8 cellular contexts compared by ENCODE assay signal in the genomic region with DNA sequence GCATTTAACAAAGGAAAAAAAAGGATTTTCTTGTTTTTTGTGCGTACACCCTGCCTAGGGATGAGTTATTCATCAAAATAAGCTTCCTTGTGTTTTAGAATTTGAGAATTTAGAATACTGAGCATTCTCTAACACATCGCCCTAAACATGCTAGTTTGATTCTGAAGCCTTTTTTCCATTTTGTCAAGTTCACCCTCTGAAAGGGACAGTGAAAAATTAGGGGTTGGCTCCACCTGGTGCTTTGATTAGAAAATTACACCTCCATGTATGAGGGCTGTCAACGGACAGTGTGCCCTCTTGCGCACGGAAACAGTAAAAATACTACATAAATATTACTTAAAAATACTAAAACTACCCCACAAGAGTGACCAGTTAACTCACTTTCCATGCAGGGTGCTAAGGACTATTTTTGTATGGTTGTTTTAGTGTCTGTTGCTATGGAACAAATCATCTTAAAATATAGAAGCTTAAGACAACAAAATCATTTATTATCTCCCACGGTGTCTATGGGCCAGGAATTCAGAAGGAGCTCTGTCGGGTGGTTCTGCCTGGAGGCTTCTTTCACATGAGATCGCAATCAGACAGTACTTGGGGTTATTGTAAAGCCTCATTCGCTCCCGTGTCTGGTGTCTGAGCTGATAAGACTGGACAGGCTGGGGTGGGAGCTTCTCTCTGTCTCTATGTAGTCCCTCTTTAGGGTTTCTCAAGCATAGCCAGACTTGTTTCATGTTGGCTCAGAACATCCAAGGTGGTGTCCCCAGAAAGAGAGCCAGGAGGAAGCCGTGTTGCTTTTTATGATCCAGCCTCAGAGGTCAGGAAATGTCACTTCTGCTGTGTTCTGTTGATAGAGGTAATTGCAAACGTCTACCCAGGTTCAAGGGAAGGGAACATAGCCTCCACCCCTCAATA. TPM values are rescaled to one million over a fixed set of nuclear protein-coding genes. Genes with fewer than 3 reads are reported as not detected.
DNase-seq lines count a peak whose midpoint lies in the region; ATAC-seq, FAIRE-seq and TF ChIP-seq lines count a peak whose summit lies in the region.

No MANE protein-coding gene starts in this region.

- peaks cover 3% of the 10 kb centered on the region for H3K9me3 Mint-ChIP-seq in neural crest cell

- no peaks in the 10 kb centered on the region for H3K79me2 ChIP-seq in OCI-LY7 (ENCODE audit: insufficient read depth, low read depth, low read length)

- H3K4me3 ChIP-seq in OCI-LY7 (ENCODE audit: low read depth, low read length, poor library complexity, severe bottlenecking), result no peak overlapping the region

- H3K9me2 ChIP-seq in OCI-LY7 (ENCODE audit: insufficient read depth, low read length), result no peaks in the 10 kb centered on the region

- CTCF ChIA-PET in OCI-LY7 (lab: Charles Lee; ENCODE audit: unreplicated experiment), result interaction anchor here (0.7 to 2.6 kb wide), 9 partner anchors 36 to 362 kb away, joined by 3 to 12 read pairs (median 4); no protein-coding TSS in a partner anchor

- ATAC-seq in GM21447 (IDR thresholded peaks at IDR 0.05; ENCODE audit: unreplicated experiment), result peak; percentile 64

- peaks cover 16% of the 10 kb centered on the region for H3K4me1 Mint-ChIP-seq in neural crest cell

- peaks cover 28% of the 10 kb centered on the region for H3K4me1 ChIP-seq in OCI-LY7 (ENCODE audit: insufficient read depth, low read length, poor library complexity, severe bottlenecking)

- no TSS peak for BruUV-seq in OCI-LY7 (replicated peaks; lab: Mats Ljungman, UMichigan)

- H3K36me3 ChIP-seq in OCI-LY7 (ENCODE audit: insufficient read depth, low read length), result no peaks in the 10 kb centered on the region

- no peak overlapping the region for H3K27ac ChIP-seq in OCI-LY7 (ENCODE audit: low read depth, low read length, poor library complexity, severe bottlenecking)

- peak overlapping the region; percentile 11 for H3K4me2 ChIP-seq in OCI-LY7 (ENCODE audit: low read length)

- intact Hi-C loops in OCI-LY7 (cut with micrococcal nuclease; ENCODE audit: unreplicated experiment), result loop anchor here (1.0 to 5.0 kb wide), 6 partner anchors 36 to 544 kb away; no protein-coding TSS in a partner anchor

- DNase-seq in D721Med (ENCODE audit: insufficient read length, low spot score), result no peak
- DNase-seq in HuH-7 (ENCODE audit: low spot score), result peak; percentile 25
- DNase-seq in OCI-LY7 (ENCODE audit: low spot score), result peak; percentile 84
- DNase-seq in activated T-cell treated with anti-CD3 and anti-CD28 coated beads for 24 hours (ENCODE audit: low read depth), result peak; percentile 71
- peak; percentile 71 for DNase-seq in fibroblast of gingiva (ENCODE audit: low read depth)
- peak; percentile 72 for DNase-seq in neural crest cell (ENCODE audit: low read depth, low spot score)
- peak; percentile 78 for DNase-seq in stromal cell of bone marrow (ENCODE audit: low read depth)

- H3K27me3 Mint-ChIP-seq in neural crest cell (ENCODE audit: low read depth), result no peaks in the 10 kb centered on the region

- H4K20me1 ChIP-seq in OCI-LY7 (ENCODE audit: insufficient read depth, low read length), result no peaks in the 10 kb centered on the region

- peak overlapping the region; percentile 71; the same call in 1 of the 2 replicates for H2AFZ ChIP-seq in OCI-LY7 (ENCODE audit: low read length)

- no peak overlapping the region for H3K4me3 Mint-ChIP-seq in neural crest cell

- POLR2A ChIA-PET in OCI-LY7 (lab: Charles Lee), result interaction anchor here (0.5 to 1.9 kb wide), 23 partner anchors 9 to 427 kb away, joined by 3 to 9 read pairs (median 3); no protein-coding TSS in a partner anchor

- H3K9me3 ChIP-seq in OCI-LY7 (ENCODE audit: low read length), result no peaks in the 10 kb centered on the region

- peak; percentile 97 for TF ChIP-seq CTCF in D721Med (IDR thresholded peaks at IDR 0.05; ENCODE audit: insufficient read depth, missing control alignments)
- peak; percentile 100 for TF ChIP-seq CTCF in OCI-LY7 (conservative IDR thresholded peaks at IDR 0.05; ENCODE audit: low read length)
- peak; percentile 98 for TF ChIP-seq CTCF in neural crest cell (conservative IDR thresholded peaks at IDR 0.05)

- H3K36me3 Mint-ChIP-seq in neural crest cell (ENCODE audit: low read depth), result no peaks in the 10 kb centered on the region

- no peak for FAIRE-seq in D721Med (lab: Jason Lieb, UNC)

- H3K27ac Mint-ChIP-seq in neural crest cell (ENCODE audit: unreplicated experiment), result no peak overlapping the region

RNA-seq across cellular contexts. Expression of gene TMEM170B, which starts 41.1 kb away (rescaled TPM):
- 3.4 and 4.1 TPM in 2 replicates for total RNA-seq in OCI-LY7 (2014; rRNA removed; shearing (Covaris generic))
- total RNA-seq in OCI-LY7 (2022), result 5.1 and 5.6 TPM in 2 replicates
- total RNA-seq in neural crest cell, result 19.3 and 20.3 TPM in 2 replicates
